1 cellular context compared by ENCODE assay signal in genomic region chr14:69260979-69261605, GRCh38.
TF ChIP-seq lines count a peak whose summit lies in the region.

No MANE protein-coding gene starts in this region.

TF ChIP-seq in HepG2, 621 proteins besides CTCF, POLR2A, EP300 and RAD21 (continued from another document and continues in another):
- TF ChIP-seq ZNF784 (CRISPR knock-in tag; IDR thresholded peaks at IDR 0.05; ENCODE audit: borderline replicate concordance) (no peak), MAZ (IDR thresholded peaks at IDR 0.05; ENCODE audit: borderline replicate concordance, low read depth, low read length) (no peak), MAZ (CRISPR knock-in tag; IDR thresholded peaks at IDR 0.05; ENCODE audit: low read depth) (no peak; the same call in 1 of the 2 replicates), JARID2 (CRISPR knock-in tag; IDR thresholded peaks at IDR 0.05; ENCODE audit: insufficient replicate concordance) (no peak), NFKBIZ (CRISPR knock-in tag; IDR thresholded peaks at IDR 0.05) (no peak), HIC2 (CRISPR knock-in tag; IDR thresholded peaks at IDR 0.05; ENCODE audit: low read depth) (no peak), CBX1 (IDR thresholded peaks at IDR 0.05; ENCODE audit: low read depth) (no peak), ZNF136 (CRISPR knock-in tag; IDR thresholded peaks at IDR 0.05; ENCODE audit: low read depth) (no peak), ZNF337 (CRISPR knock-in tag; IDR thresholded peaks at IDR 0.05; ENCODE audit: borderline replicate concordance, low read depth) (no peak), NFYC (CRISPR knock-in tag; IDR thresholded peaks at IDR 0.05) (no peak), MAX (IDR thresholded peaks at IDR 0.05) (peak; percentile 35; the same call in 1 of the 2 replicates), ZNF614 (CRISPR knock-in tag; IDR thresholded peaks at IDR 0.05; ENCODE audit: borderline replicate concordance) (no peak), PHB2 (IDR thresholded peaks at IDR 0.05; ENCODE audit: partially characterized antibody) (no peak), SIN3A (IDR thresholded peaks at IDR 0.05; ENCODE audit: borderline replicate concordance, low read depth, low read length) (no peak), ADNP (CRISPR knock-in tag; IDR thresholded peaks at IDR 0.05) (no peak), TFAP4 (IDR thresholded peaks at IDR 0.05; ENCODE audit: borderline replicate concordance, low read depth) (0 out of 2 replicates have a peak, but pooled peaks have one; percentile 28), ELF3 (CRISPR knock-in tag; IDR thresholded peaks at IDR 0.05) (no peak), MZF1 (CRISPR knock-in tag; IDR thresholded peaks at IDR 0.05; ENCODE audit: borderline replicate concordance) (no peak), IRF2 (CRISPR knock-in tag; IDR thresholded peaks at IDR 0.05) (no peak), ZC3H4 (CRISPR knock-in tag; IDR thresholded peaks at IDR 0.05; ENCODE audit: borderline replicate concordance) (no peak), HES4 (CRISPR knock-in tag; IDR thresholded peaks at IDR 0.05; ENCODE audit: borderline replicate concordance) (no peak), NFIB (CRISPR knock-in tag; IDR thresholded peaks at IDR 0.05; ENCODE audit: borderline replicate concordance) (no peak), ZBTB40 (IDR thresholded peaks at IDR 0.05) (no peak), ZBTB40 (CRISPR knock-in tag; IDR thresholded peaks at IDR 0.05) (no peak), MXD3 (CRISPR knock-in tag; IDR thresholded peaks at IDR 0.05) (no peak), AKAP8 (CRISPR knock-in tag; IDR thresholded peaks at IDR 0.05) (no peak), HOMEZ (CRISPR knock-in tag; IDR thresholded peaks at IDR 0.05; ENCODE audit: low read depth) (no peak), FOXK2 (IDR thresholded peaks at IDR 0.05) (no peak), ZBTB1 (CRISPR knock-in tag; IDR thresholded peaks at IDR 0.05; ENCODE audit: borderline replicate concordance) (no peak), HOXA7 (CRISPR knock-in tag; IDR thresholded peaks at IDR 0.05) (no peak), TBX2 (CRISPR knock-in tag; IDR thresholded peaks at IDR 0.05; ENCODE audit: borderline replicate concordance) (0 out of 2 replicates have a peak, but pooled peaks have one; percentile 6), KLF9 (CRISPR knock-in tag; IDR thresholded peaks at IDR 0.05; ENCODE audit: low read depth) (no peak), YY1 (IDR thresholded peaks at IDR 0.05; ENCODE audit: insufficient read depth, insufficient replicate concordance, low read depth, low read length) (no peak), ZNF431 (CRISPR knock-in tag; IDR thresholded peaks at IDR 0.05; ENCODE audit: borderline replicate concordance, low read depth) (no peak), FOXP1 (IDR thresholded peaks at IDR 0.05) (no peak), FOXP1 (CRISPR knock-in tag; IDR thresholded peaks at IDR 0.05) (no peak), FOXM1 (CRISPR knock-in tag; IDR thresholded peaks at IDR 0.05) (no peak), TRIM22 (IDR thresholded peaks at IDR 0.05) (no peak), WIZ (CRISPR knock-in tag; IDR thresholded peaks at IDR 0.05) (no peak), ZNF124 (CRISPR knock-in tag; IDR thresholded peaks at IDR 0.05) (no peak), ARNTL (CRISPR knock-in tag; IDR thresholded peaks at IDR 0.05) (no peak), ZNF256 (CRISPR knock-in tag; conservative IDR thresholded peaks at IDR 0.05) (no peak), ZNF292 (CRISPR knock-in tag; IDR thresholded peaks at IDR 0.05; ENCODE audit: borderline replicate concordance, low read depth) (no peak), ZNF556 (CRISPR knock-in tag; IDR thresholded peaks at IDR 0.05; ENCODE audit: borderline replicate concordance) (0 out of 2 replicates have a peak, but pooled peaks have one; percentile 28), FOXP4 (CRISPR knock-in tag; IDR thresholded peaks at IDR 0.05) (no peak), RXRB (CRISPR knock-in tag; IDR thresholded peaks at IDR 0.05; ENCODE audit: borderline replicate concordance) (no peak), DNMT1 (CRISPR knock-in tag; IDR thresholded peaks at IDR 0.05) (no peak), DRAP1 (CRISPR knock-in tag; IDR thresholded peaks at IDR 0.05) (no peak), DPF2 (CRISPR knock-in tag; IDR thresholded peaks at IDR 0.05; ENCODE audit: borderline replicate concordance, low read depth) (no peak), HNRNPLL (IDR thresholded peaks at IDR 0.05; ENCODE audit: low read depth, low read length, poor library complexity, severe bottlenecking) (peak; percentile 34), SMAD1 (CRISPR knock-in tag; IDR thresholded peaks at IDR 0.05; ENCODE audit: borderline replicate concordance, low read depth) (no peak), ZNF230 (CRISPR knock-in tag; IDR thresholded peaks at IDR 0.05) (0 out of 2 replicates have a peak, but pooled peaks have one; percentile 64)
